ENCODE assay signal across 22 cellular contexts in the genomic region with DNA sequence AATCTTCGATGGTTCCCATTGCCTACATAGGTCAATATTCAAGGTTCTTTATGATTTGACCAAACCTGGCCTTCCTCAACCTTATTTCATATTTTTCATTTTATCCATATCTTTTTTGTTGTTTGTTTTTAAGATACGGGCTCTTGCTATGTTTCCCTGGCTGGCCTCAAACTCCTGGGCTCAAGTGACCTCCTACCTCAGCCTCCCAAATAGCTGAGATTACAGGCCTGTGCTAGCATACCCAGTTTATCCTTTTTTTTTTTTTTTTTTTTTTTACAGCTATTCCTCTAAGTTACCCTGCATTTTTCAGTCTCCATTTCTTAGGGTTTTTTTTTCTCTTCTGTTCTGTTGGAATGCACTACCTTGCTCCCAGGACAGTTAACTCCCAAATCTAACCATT.
"Had no signal": no experiment of that assay in that cellular context is flagged by ENCODE, and none has a peak within 500 bp of the region (broad histone marks: within the 10 kb centered on the region; RNA-seq: fewer than 3 reads in every experiment).

No MANE protein-coding gene starts in this region.

- H3K4me3 Mint-ChIP-seq: natural killer cell treated with Interleukin-12 subunit alpha and Interleukin-12 subunit beta and Interleukin-15 and Interleukin-18, amount 100 ng/mL, for 72 hours; neural progenitor cell; stimulated activated effector memory CD8-positive, alpha-beta T cell treated with anti-CD3 and anti-CD28 coated beads, Interleukin-12 subunit alpha, Interleukin-12 subunit beta, amount 100 ng/mL, for 72 hours; type B pancreatic cell had no signal

- H3K27ac ChIP-seq: dorsolateral prefrontal cortex, epithelial cell of prostate, gastrocnemius medialis, lower lobe of right lung, neural progenitor cell, parathyroid adenoma, prostate gland, sigmoid colon, stomach, thyroid gland had no signal

- H2AFZ ChIP-seq: neural progenitor cell, parathyroid adenoma had no signal

- H3K27me3 Mint-ChIP-seq: natural killer cell treated with Interleukin-12 subunit alpha and Interleukin-12 subunit beta and Interleukin-15 and Interleukin-18, amount 100 ng/mL, for 72 hours; type B pancreatic cell had no signal

- H3K9me3 ChIP-seq: gastrocnemius medialis, lower lobe of right lung, prostate gland, sigmoid colon, stomach, thyroid gland had no signal

- H3K27me3 ChIP-seq: dorsolateral prefrontal cortex, gastrocnemius medialis, neural progenitor cell, sigmoid colon, stomach, thyroid gland had no signal

- H3K36me3 Mint-ChIP-seq: natural killer cell treated with Interleukin-12 subunit alpha and Interleukin-12 subunit beta and Interleukin-15 and Interleukin-18, amount 100 ng/mL, for 72 hours had no signal

- H3K9me3 Mint-ChIP-seq: natural killer cell treated with Interleukin-12 subunit alpha and Interleukin-12 subunit beta and Interleukin-15 and Interleukin-18, amount 100 ng/mL, for 72 hours; neural progenitor cell; stimulated activated effector memory CD8-positive, alpha-beta T cell treated with anti-CD3 and anti-CD28 coated beads, Interleukin-12 subunit alpha, Interleukin-12 subunit beta, amount 100 ng/mL, for 72 hours; type B pancreatic cell had no signal

- H3K4me1 ChIP-seq: parathyroid adenoma, prostate gland had no signal

- ATAC-seq: esophagus mucosa; gastrocnemius medialis; left ventricle myocardium superior; lower lobe of right lung; natural killer cell treated with Interleukin-12 subunit alpha and Interleukin-12 subunit beta and Interleukin-15 and Interleukin-18, amount 100 ng/mL, for 72 hours; right cardiac atrium; stimulated activated effector memory CD8-positive, alpha-beta T cell treated with anti-CD3 and anti-CD28 coated beads, Interleukin-12 subunit alpha, Interleukin-12 subunit beta, amount 100 ng/mL, for 72 hours had no signal

- H3K9ac ChIP-seq: neural progenitor cell, parathyroid adenoma had no signal

- DNase-seq: dorsolateral prefrontal cortex; effector CD4-positive, alpha-beta T cell; foreskin fibroblast; gastrocnemius medialis; head of caudate nucleus; left ventricle myocardium superior; lower lobe of right lung; right cardiac atrium; sigmoid colon; stimulated activated CD4-positive, alpha-beta T cell treated with anti-CD3 and anti-CD28 coated beads, Interleukin-2, amount 100 ng/mL, for 24 hours; stimulated activated CD4-positive, alpha-beta T cell treated with anti-CD3 and anti-CD28 coated beads, Interleukin-4, amount 100 ng/mL, for 24 hours; stimulated activated naive CD4-positive, alpha-beta T cell treated with Interleukin-2 at 50 U/mL for 16 hours; stomach; thyroid gland had no signal

- H3K4me2 ChIP-seq: neural progenitor cell had no signal

- H3K27ac Mint-ChIP-seq: natural killer cell treated with Interleukin-12 subunit alpha and Interleukin-12 subunit beta and Interleukin-15 and Interleukin-18, amount 100 ng/mL, for 72 hours; neural progenitor cell; stimulated activated effector memory CD8-positive, alpha-beta T cell treated with anti-CD3 and anti-CD28 coated beads, Interleukin-12 subunit alpha, Interleukin-12 subunit beta, amount 100 ng/mL, for 72 hours; type B pancreatic cell had no signal
